Comparison of ENCODE assay signal across 21 cellular contexts in the genomic region with DNA sequence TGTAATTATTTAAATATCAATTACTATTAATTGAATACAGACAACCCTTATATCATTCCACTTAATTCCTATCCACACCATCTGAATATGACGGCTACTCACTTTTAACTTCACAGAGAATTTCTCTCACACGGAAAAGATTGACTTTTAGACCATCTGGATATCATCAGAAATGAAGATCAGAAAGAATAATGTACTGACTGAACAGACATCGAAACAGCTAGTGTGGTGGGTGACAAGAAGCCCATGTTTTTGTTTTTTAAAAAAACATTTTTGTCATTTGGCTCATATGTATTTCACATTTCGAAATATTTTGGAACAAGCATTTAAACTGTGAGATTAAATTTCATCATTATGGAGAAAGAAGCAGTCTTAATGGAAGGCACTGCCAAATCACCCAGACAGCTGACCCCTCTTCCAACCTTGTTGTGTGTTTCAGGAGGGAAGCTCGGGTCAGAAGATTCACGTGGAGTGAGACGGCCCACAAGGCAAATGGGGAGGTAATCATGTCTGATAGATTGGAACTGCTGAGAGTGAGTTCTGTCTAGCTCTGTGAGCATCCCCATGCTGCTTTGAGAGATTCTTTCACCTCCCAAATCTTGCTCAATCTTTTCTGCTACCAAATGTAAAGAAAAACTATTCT.
DNase-seq lines count a peak whose midpoint lies in the region; ATAC-seq and TF ChIP-seq lines count a peak whose summit lies in the region.
"Had no signal": no experiment of that assay in that cellular context is flagged by ENCODE, and none has a peak within 500 bp of the region (broad histone marks: within the 10 kb centered on the region; RNA-seq: fewer than 3 reads in every experiment).

No MANE protein-coding gene starts in this region.

- no peak overlapping the region for H3K9ac ChIP-seq in parathyroid adenoma
- no peak overlapping the region for H3K9ac ChIP-seq in endodermal cell (ENCODE audit: extremely low read depth, low read length, poor library complexity, severe bottlenecking)
- H3K9ac ChIP-seq: KMS-11 had no signal

- no peaks in the 10 kb centered on the region for H3K36me3 ChIP-seq in parathyroid adenoma (ENCODE audit: control insufficient read depth, insufficient read depth, low read length)
- no peaks in the 10 kb centered on the region for H3K36me3 ChIP-seq in tibial artery
- H3K36me3 ChIP-seq in endodermal cell (ENCODE audit: control insufficient read depth, insufficient read depth, low read length), result no peaks in the 10 kb centered on the region

- no peaks in the 10 kb centered on the region for H3K4me1 ChIP-seq in parathyroid adenoma
- no peaks in the 10 kb centered on the region for H3K4me1 ChIP-seq in tibial artery
- peaks cover 3% of the 10 kb centered on the region for H3K4me1 ChIP-seq in endodermal cell (ENCODE audit: control insufficient read depth, insufficient read depth, low read length)

- H3K36me3 Mint-ChIP-seq in osteocyte (ENCODE audit: unreplicated experiment) (no peaks in the 10 kb centered on the region), endodermal cell (ENCODE audit: low read depth) (no peaks in the 10 kb centered on the region)
- H3K36me3 Mint-ChIP-seq in stimulated activated memory B cell treated with anti-CD40 and anti-IgM and Interleukin-4, amounts not matched to agents 10 μg/mL and 1 μg/mL and 100 μg/mL, for 72 hours, result no peaks in the 10 kb centered on the region

- H3K79me2 ChIP-seq in parathyroid adenoma, result no peaks in the 10 kb centered on the region

- H3K4me1 Mint-ChIP-seq in osteocyte (ENCODE audit: unreplicated experiment), result no peaks in the 10 kb centered on the region
- H3K4me1 Mint-ChIP-seq in endodermal cell, result peaks cover 8% of the 10 kb centered on the region
- H3K4me1 Mint-ChIP-seq in stimulated activated memory B cell treated with anti-CD40 and anti-IgM and Interleukin-4, amounts not matched to agents 10 μg/mL and 1 μg/mL and 100 μg/mL, for 72 hours, result no peaks in the 10 kb centered on the region
- H3K4me1 Mint-ChIP-seq: GM23338 had no signal

- TF ChIP-seq CTCF in parathyroid adenoma (IDR thresholded peaks at IDR 0.05) (no peak), tibial artery (IDR thresholded peaks at IDR 0.05) (no peak), osteocyte (IDR thresholded peaks at IDR 0.05) (no peak), endodermal cell (conservative IDR thresholded peaks at IDR 0.05) (no peak)

- WGBS in endodermal cell (ENCODE audit: insufficient coverage in 1 of 2, insufficient read length in 1 of 2), 2 experiments, result 91 to 94% methylated on average over 3 to 7 of the region's 7 CpGs

- DNase-seq in fibroblast of gingiva (ENCODE audit: low read depth) (peak; percentile 18), left lobe of liver (ENCODE audit: low spot score) (no peak), tibial artery (peak; percentile 38 to 66), osteocyte (ENCODE audit: extremely low spot score, unreplicated experiment) (no peak), endodermal cell (no peak)
- DNase-seq: AML-193, GF-D8, HCEC 1CT, MV-4-11, NCI-H1694 treated with DMSO at 0.1 percent for 48 hours, NCI-H510A, NCI-H774, PC-3, RPMI8226 had no signal

- no peak overlapping the region for H3K4me3 ChIP-seq in parathyroid adenoma (ENCODE audit: low read depth, low read length)
- no peak overlapping the region for H3K4me3 ChIP-seq in tibial artery
- no peak overlapping the region for H3K4me3 ChIP-seq in endodermal cell (ENCODE audit: low read length)
- H3K4me3 ChIP-seq: GM12878, GM23338 had no signal

- H3K27me3 Mint-ChIP-seq in osteocyte (ENCODE audit: unreplicated experiment) (no peaks in the 10 kb centered on the region), endodermal cell (ENCODE audit: insufficient read depth) (peaks cover 2% of the 10 kb centered on the region)
- no peaks in the 10 kb centered on the region for H3K27me3 Mint-ChIP-seq in stimulated activated memory B cell treated with anti-CD40 and anti-IgM and Interleukin-4, amounts not matched to agents 10 μg/mL and 1 μg/mL and 100 μg/mL, for 72 hours

- H3K27ac Mint-ChIP-seq in osteocyte (ENCODE audit: unreplicated experiment) (no peak overlapping the region), endodermal cell (no peak overlapping the region)
- no peak overlapping the region for H3K27ac Mint-ChIP-seq in stimulated activated memory B cell treated with anti-CD40 and anti-IgM and Interleukin-4, amounts not matched to agents 10 μg/mL and 1 μg/mL and 100 μg/mL, for 72 hours
- H3K27ac Mint-ChIP-seq: GM23338 had no signal

- no peaks in the 10 kb centered on the region for H3K9me3 ChIP-seq in parathyroid adenoma (ENCODE audit: control insufficient read depth, low read length)
- no peaks in the 10 kb centered on the region for H3K9me3 ChIP-seq in tibial artery
- H3K9me3 ChIP-seq in endodermal cell (ENCODE audit: control insufficient read depth, low read length), result no peaks in the 10 kb centered on the region

- H3K9me3 Mint-ChIP-seq in osteocyte (ENCODE audit: unreplicated experiment) (no peaks in the 10 kb centered on the region), endodermal cell (no peaks in the 10 kb centered on the region)
- no peaks in the 10 kb centered on the region for H3K9me3 Mint-ChIP-seq in stimulated activated memory B cell treated with anti-CD40 and anti-IgM and Interleukin-4, amounts not matched to agents 10 μg/mL and 1 μg/mL and 100 μg/mL, for 72 hours
- H3K9me3 Mint-ChIP-seq: GM23338 had no signal

- no peak overlapping the region for H3K4me2 ChIP-seq in parathyroid adenoma (ENCODE audit: low read length)
- H3K4me2 ChIP-seq: GM23338, KMS-11 had no signal

- no peak overlapping the region for H3K4me3 Mint-ChIP-seq in osteocyte (ENCODE audit: unreplicated experiment)
- H3K4me3 Mint-ChIP-seq in endodermal cell, result no peak overlapping the region
- H3K4me3 Mint-ChIP-seq in stimulated activated memory B cell treated with anti-CD40 and anti-IgM and Interleukin-4, amounts not matched to agents 10 μg/mL and 1 μg/mL and 100 μg/mL, for 72 hours, result no peak overlapping the region
- H3K4me3 Mint-ChIP-seq: GM23338 had no signal

- ATAC-seq in left lobe of liver (peak; percentile 58), GM19397 (IDR thresholded peaks at IDR 0.05; ENCODE audit: unreplicated experiment) (no peak)
- ATAC-seq in stimulated activated memory B cell treated with anti-CD40 and anti-IgM and Interleukin-4, amounts not matched to agents 10 μg/mL and 1 μg/mL and 100 μg/mL, for 72 hours, result no peak
- ATAC-seq: GM12878, GM23338, PC-3 had no signal

- H3K27me3 ChIP-seq in parathyroid adenoma (ENCODE audit: control insufficient read depth, insufficient read depth, low read length) (no peaks in the 10 kb centered on the region), tibial artery (no peaks in the 10 kb centered on the region), endodermal cell (ENCODE audit: control insufficient read depth, insufficient read depth, low read length, poor library complexity, severe bottlenecking) (no peaks in the 10 kb centered on the region)

- intact Hi-C loops in tibial artery (cut with DNase I; ENCODE audit: low total_unique reads), result no loop called here

- H2AFZ ChIP-seq in parathyroid adenoma, result peak overlapping the region; percentile 2
- H2AFZ ChIP-seq: GM23338 had no signal

- H3K27ac ChIP-seq in parathyroid adenoma, result no peak overlapping the region
- no peak overlapping the region for H3K27ac ChIP-seq in tibial artery
- no peak overlapping the region for H3K27ac ChIP-seq in endodermal cell (ENCODE audit: low read depth, low read length)
- H3K27ac ChIP-seq: C4-2B, KMS-11 had no signal

Comparison
In these comparisons a context has a peak if more than half of its experiments do, and no peak if none do; other contexts are left out.
1. DNase-seq: peak in fibroblast of gingiva (single experiment) and tibial artery (2 of 2); none in left lobe of liver (single experiment), osteocyte (single experiment) and endodermal cell (single experiment).